ENCODE assay signal across 19 cellular contexts in the genomic region with DNA sequence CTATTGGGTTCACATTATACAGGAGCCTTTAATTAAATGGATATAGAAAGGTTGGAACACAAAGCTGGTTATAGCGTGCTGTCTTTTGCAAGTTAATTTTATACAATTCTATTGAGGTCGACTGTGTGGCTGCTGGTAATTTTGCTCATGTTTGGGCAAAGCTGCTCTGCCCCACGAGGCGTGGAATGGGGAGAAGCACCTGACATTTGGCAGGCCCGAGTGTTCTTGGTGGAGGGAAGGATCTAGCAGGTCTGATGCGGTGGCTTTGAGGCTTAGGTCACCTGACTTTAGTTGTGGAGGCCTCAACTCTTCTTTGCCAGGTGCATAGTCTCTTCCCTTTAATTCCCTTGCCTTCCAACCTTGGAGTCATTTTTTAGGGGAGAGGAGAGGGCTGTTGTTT.
DNase-seq lines count a peak whose midpoint lies in the region; ATAC-seq and TF ChIP-seq lines count a peak whose summit lies in the region.
"Had no signal": no experiment of that assay in that cellular context is flagged by ENCODE, and none has a peak within 500 bp of the region (broad histone marks: within the 10 kb centered on the region; RNA-seq: fewer than 3 reads in every experiment).

No MANE protein-coding gene starts in this region.

- ATAC-seq in heart right ventricle (no peak), Right ventricle myocardium inferior (no peak), psoas muscle (no peak), HG03135 (IDR thresholded peaks at IDR 0.05; ENCODE audit: unreplicated experiment) (no peak)
- ATAC-seq: GM12878; natural killer cell; PC-3; stimulated activated naive CD8-positive, alpha-beta T cell treated with anti-CD3 and anti-CD28 coated beads, Interleukin-15, amount 100 ng/mL, for 72 hours had no signal

- H3K4me1 ChIP-seq in heart right ventricle = peaks cover 57 to 97% (median 85%) of the 10 kb centered on the region in 9 donors
- H3K4me1 ChIP-seq in esophagus squamous epithelium = peaks cover 61 to 98% (median 80%) of the 10 kb centered on the region in 3 donors
- peaks cover 95% of the 10 kb centered on the region for H3K4me1 ChIP-seq in psoas muscle
- H3K4me1 ChIP-seq in vagina = peaks cover 99% of the 10 kb centered on the region

- TF ChIP-seq POLR2A in esophagus squamous epithelium (IDR thresholded peaks at IDR 0.05) (no peak), vagina (IDR thresholded peaks at IDR 0.05) (no peak)

- WGBS in heart right ventricle, 2 donors = 92% methylated on average over 6 of the region's 6 CpGs
- WGBS in esophagus squamous epithelium, 2 donors = 57 to 66% methylated on average over 6 of the region's 6 CpGs
- WGBS in psoas muscle, 3 donors = 55 to 70% (median 57%) methylated on average over 6 of the region's 6 CpGs

- H3K4me3 ChIP-seq in heart right ventricle (no peak overlapping the region), esophagus squamous epithelium (no peak overlapping the region), psoas muscle (no peak overlapping the region), vagina (no peak overlapping the region)
- H3K4me3 ChIP-seq: GM12878 had no signal

- H3K9me3 ChIP-seq in heart right ventricle = no peaks in the 10 kb centered on the region
- H3K9me3 ChIP-seq in esophagus squamous epithelium = no peaks in the 10 kb centered on the region
- H3K9me3 ChIP-seq in psoas muscle = no peaks in the 10 kb centered on the region
- H3K9me3 ChIP-seq in vagina = no peaks in the 10 kb centered on the region

- intact Hi-C loops in heart right ventricle (cut with DNase I) (no loop called here), Right ventricle myocardium inferior (cut with DNase I) (no loop called here), esophagus squamous epithelium (cut with DNase I) (no loop called here), psoas muscle (cut with DNase I) (no loop called here), vagina (cut with DNase I) (loop anchor here (2.0 kb wide), 1 partner anchor 96 kb away; no protein-coding TSS in a partner anchor)

- TF ChIP-seq CTCF in heart right ventricle (IDR thresholded peaks at IDR 0.05) (no peak), esophagus squamous epithelium (IDR thresholded peaks at IDR 0.05) (peak in 1 of 6 experiments; percentile 5), psoas muscle (IDR thresholded peaks at IDR 0.05) (no peak), vagina (IDR thresholded peaks at IDR 0.05) (no peak)

- DNase-seq in heart right ventricle = no peak
- no peak for DNase-seq in Right ventricle myocardium inferior (ENCODE audit: missing footprints)
- DNase-seq in esophagus squamous epithelium (lab: John Stamatoyannopoulos, UW) = no peak
- peak in 1 of 2 donors; percentile 32 for DNase-seq in psoas muscle
- DNase-seq in vagina (ENCODE audit: extremely low spot score in 2 of 2) = no peak
- DNase-seq in amygdala (lab: John Stamatoyannopoulos, UW) = no peak
- no peak for DNase-seq in C1 segment of cervical spinal cord (lab: John Stamatoyannopoulos, UW)
- DNase-seq: activated CD4-positive, alpha-beta T cell treated with anti-CD3 and anti-CD28 coated beads, Interleukin-2, amount 10 ng/mL, durations not matched to agents 24 days and 14 days; activated naive CD4-positive, alpha-beta T cell treated with anti-CD3 and anti-CD28 coated beads, Interleukin-2, amount 50 U/mL, for 16 hours; activated T-cell treated with anti-CD3 and anti-CD28 coated beads for 4 hours; effector memory CD4-positive, alpha-beta T cell; IMR-90; natural killer cell; NCI-H2081; NCI-H526; PC-3; stimulated activated naive CD8-positive, alpha-beta T cell treated with anti-CD3 and anti-CD28 coated beads, Interleukin-15, amount 100 ng/mL, for 72 hours had no signal

- peaks cover 0 to 21% (median 7%) of the 10 kb centered on the region in 9 donors for H3K36me3 ChIP-seq in heart right ventricle
- peaks cover 0 to 33% (median 4%) of the 10 kb centered on the region in 3 donors for H3K36me3 ChIP-seq in esophagus squamous epithelium
- H3K36me3 ChIP-seq in psoas muscle (ENCODE audit: insufficient read depth in 1 of 2, low read depth in 1 of 2) = peaks cover 0 to 3% of the 10 kb centered on the region in 2 donors
- peaks cover 0 to 33% of the 10 kb centered on the region in 2 donors for H3K36me3 ChIP-seq in vagina

- H3K27me3 ChIP-seq in heart right ventricle = no peaks in the 10 kb centered on the region
- H3K27me3 ChIP-seq in esophagus squamous epithelium = no peaks in the 10 kb centered on the region
- H3K27me3 ChIP-seq in psoas muscle (ENCODE audit: insufficient read depth in 3 of 3, low read length in 2 of 3) = no peaks in the 10 kb centered on the region
- no peaks in the 10 kb centered on the region for H3K27me3 ChIP-seq in vagina

- H3K27ac ChIP-seq in heart right ventricle = peak overlapping the region in 9 of 10 donors; percentile 6 to 99 (median 97)
- peak overlapping the region; percentile 89 to 99 (median 97) for H3K27ac ChIP-seq in esophagus squamous epithelium
- peak overlapping the region; percentile 99 for H3K27ac ChIP-seq in psoas muscle
- peak overlapping the region; percentile 95 for H3K27ac ChIP-seq in vagina
